ENCODE assay signal across 1 cellular context in genomic region chr4:2591189-2591588, GRCh38.
TF ChIP-seq lines count a peak whose summit lies in the region.

No MANE protein-coding gene starts in this region.

TF ChIP-seq in H1, 55 proteins besides CTCF, POLR2A, EP300 and RAD21:
- TF ChIP-seq SIN3A (conservative IDR thresholded peaks at IDR 0.05 in 1 of 2, IDR thresholded peaks at IDR 0.05 in 1 of 2; ENCODE audit: low read depth in 1 of 2, low read length in 2 of 2) (peak; percentile 60 to 70; a peak in 1 of 4 replicates), ATF3 (IDR thresholded peaks at IDR 0.05; ENCODE audit: insufficient read depth, low read depth, low read length) (no peak), CREB1 (IDR thresholded peaks at IDR 0.05) (peak; percentile 33; the same call in 1 of the 2 replicates), RBBP5 (IDR thresholded peaks at IDR 0.05; ENCODE audit: borderline replicate concordance, low read depth, low read length) (no peak), MAX (IDR thresholded peaks at IDR 0.05) (peak; percentile 77)
TF ChIP-seq in H1: peak in this region for 3.
